ENCODE assay signal across 16 cellular contexts in genomic region chr9:133420392-133420827, GRCh38. TPM values are rescaled to one million over a fixed set of nuclear protein-coding genes. Genes with fewer than 3 reads are reported as not detected.
DNase-seq lines count a peak whose midpoint lies in the region; ATAC-seq and TF ChIP-seq lines count a peak whose summit lies in the region.
"Had no signal": no experiment of that assay in that cellular context is flagged by ENCODE, and none has a peak within 500 bp of the region (broad histone marks: within the 10 kb centered on the region; RNA-seq: fewer than 3 reads in every experiment).

No MANE protein-coding gene starts in this region.

- no peak for TF ChIP-seq CTCF in activated B cell treated with CpG ODN at 0.5 μM for 24 hours (IDR thresholded peaks at IDR 0.05)
- no peak for TF ChIP-seq CTCF in neural progenitor cell (IDR thresholded peaks at IDR 0.05)

- no peak overlapping the region for H3K27ac ChIP-seq in neural progenitor cell
- H3K27ac ChIP-seq: heart right ventricle, uterus had no signal

- CTCF ChIA-PET in activated B cell treated with CpG ODN at 0.5 μM for 24 hours (lab: Charles Lee), result interaction anchor here (0.9 kb wide), 1 partner anchor 8 kb away, joined by 3 read pairs; no protein-coding TSS in a partner anchor

- ATAC-seq in GM21529 (IDR thresholded peaks at IDR 0.05; ENCODE audit: unreplicated experiment), result peak; percentile 29
- peak; percentile 56 for ATAC-seq in activated B cell treated with CpG ODN at 0.5 μM for 24 hours (ENCODE audit: low read depth)
- no peak for ATAC-seq in HG02623 (IDR thresholded peaks at IDR 0.05; ENCODE audit: unreplicated experiment)
- ATAC-seq in HG03520 (IDR thresholded peaks at IDR 0.05; ENCODE audit: unreplicated experiment), result no peak
- ATAC-seq: heart right ventricle, Right ventricle myocardium inferior had no signal

- no peak overlapping the region for H3K4me3 ChIP-seq in neural progenitor cell
- H3K4me3 ChIP-seq: heart right ventricle, lung, uterus had no signal

- H3K4me2 ChIP-seq in neural progenitor cell, result no peak overlapping the region

- H3K36me3 Mint-ChIP-seq in T-helper 1 cell treated with Interleukin-12 subunit alpha and Interleukin-12 subunit beta and Interleukin-4 antibody, amounts not matched to agents 30 μg/mL and 1 μg/mL, for 36 hours (ENCODE audit: low read depth), result no peaks in the 10 kb centered on the region
- H3K36me3 Mint-ChIP-seq in activated B cell treated with CpG ODN at 0.5 μM for 24 hours (ENCODE audit: low read depth), result peaks cover 7% of the 10 kb centered on the region
- H3K36me3 Mint-ChIP-seq in neural progenitor cell, result no peaks in the 10 kb centered on the region

- POLR2A ChIA-PET in activated B cell treated with CpG ODN at 0.5 μM for 24 hours (lab: Charles Lee), result interaction anchor here (0.7 to 1.3 kb wide), 4 partner anchors 40 to 349 kb away, joined by 3 to 10 read pairs (median 4); partner anchors contain the start of genes CACFD1, MED22 and RPL7A

- no peaks in the 10 kb centered on the region for H3K36me3 ChIP-seq in neural progenitor cell
- H3K36me3 ChIP-seq: uterus had no signal

- H3K9ac ChIP-seq in neural progenitor cell, result no peak overlapping the region

- peaks cover 20% of the 10 kb centered on the region for H3F3A ChIP-seq in neural progenitor cell (ENCODE audit: low read depth)

- peaks cover 38% of the 10 kb centered on the region for H3K4me1 Mint-ChIP-seq in T-helper 1 cell treated with Interleukin-12 subunit alpha and Interleukin-12 subunit beta and Interleukin-4 antibody, amounts not matched to agents 30 μg/mL and 1 μg/mL, for 36 hours (ENCODE audit: low read depth)
- H3K4me1 Mint-ChIP-seq in activated B cell treated with CpG ODN at 0.5 μM for 24 hours, result peaks cover 58% of the 10 kb centered on the region
- peaks cover 32% of the 10 kb centered on the region for H3K4me1 Mint-ChIP-seq in neural progenitor cell

- H3K27ac Mint-ChIP-seq in T-helper 1 cell treated with Interleukin-12 subunit alpha and Interleukin-12 subunit beta and Interleukin-4 antibody, amounts not matched to agents 30 μg/mL and 1 μg/mL, for 36 hours, result peak overlapping the region; percentile 6
- H3K27ac Mint-ChIP-seq in activated B cell treated with CpG ODN at 0.5 μM for 24 hours (peak overlapping the region; percentile 84), neural progenitor cell (no peak overlapping the region)

- peaks cover 8% of the 10 kb centered on the region for H3K4me1 ChIP-seq in neural progenitor cell

- H3K9me3 ChIP-seq in neural progenitor cell (ENCODE audit: low read depth), result no peaks in the 10 kb centered on the region
- H3K9me3 ChIP-seq: heart right ventricle, uterus had no signal

- intact Hi-C loops in activated B cell treated with CpG ODN at 0.5 μM for 24 hours (cut with micrococcal nuclease), result loop anchor here (2.0 kb wide), 1 partner anchor 20 kb away; no protein-coding TSS in a partner anchor

- DNase-seq in T-helper 1 cell, result no peak
- no peak for DNase-seq in activated B cell treated with CpG ODN at 0.5 μM for 24 hours
- peak; percentile 39 for DNase-seq in neural progenitor cell (ENCODE audit: low spot score)
- DNase-seq in OCI-M2 (lab: John Stamatoyannopoulos, UW; ENCODE audit: unreplicated experiment), result no peak
- DNase-seq: activated CD4-positive, CD25-positive, alpha-beta regulatory T cell; activated naive CD4-positive, alpha-beta T cell; EL; heart right ventricle; NCI-H1694; uterus had no signal

- no peak overlapping the region for H3K4me3 Mint-ChIP-seq in T-helper 1 cell treated with Interleukin-12 subunit alpha and Interleukin-12 subunit beta and Interleukin-4 antibody, amounts not matched to agents 30 μg/mL and 1 μg/mL, for 36 hours
- H3K4me3 Mint-ChIP-seq in activated B cell treated with CpG ODN at 0.5 μM for 24 hours (peak overlapping the region; percentile 45), neural progenitor cell (peak overlapping the region; percentile 57)

- peaks cover 31% of the 10 kb centered on the region for H3K79me2 ChIP-seq in neural progenitor cell (ENCODE audit: low read depth)

- peaks cover 17% of the 10 kb centered on the region for H4K20me1 ChIP-seq in neural progenitor cell (ENCODE audit: low read depth)

- no peaks in the 10 kb centered on the region for H3K27me3 Mint-ChIP-seq in T-helper 1 cell treated with Interleukin-12 subunit alpha and Interleukin-12 subunit beta and Interleukin-4 antibody, amounts not matched to agents 30 μg/mL and 1 μg/mL, for 36 hours (ENCODE audit: low read depth)
- peaks cover 2% of the 10 kb centered on the region for H3K27me3 Mint-ChIP-seq in activated B cell treated with CpG ODN at 0.5 μM for 24 hours
- H3K27me3 Mint-ChIP-seq in neural progenitor cell (ENCODE audit: insufficient read depth, low read depth), result peaks cover 6% of the 10 kb centered on the region

- no peaks in the 10 kb centered on the region for H3K9me3 Mint-ChIP-seq in T-helper 1 cell treated with Interleukin-12 subunit alpha and Interleukin-12 subunit beta and Interleukin-4 antibody, amounts not matched to agents 30 μg/mL and 1 μg/mL, for 36 hours
- H3K9me3 Mint-ChIP-seq in activated B cell treated with CpG ODN at 0.5 μM for 24 hours (peaks cover 3% of the 10 kb centered on the region), neural progenitor cell (no peaks in the 10 kb centered on the region)

- no peak overlapping the region for H2AFZ ChIP-seq in neural progenitor cell (replicated peaks)

- H3K27me3 ChIP-seq in neural progenitor cell, result no peaks in the 10 kb centered on the region
- H3K27me3 ChIP-seq: uterus had no signal

RNA-seq across cellular contexts. Expression of gene ADAMTS13, which starts 1.8 kb away (rescaled TPM):
- total RNA-seq in activated B cell treated with CpG ODN at 0.5 μM for 24 hours (1.9 TPM in 2 replicates), neural progenitor cell (ENCODE audit: low replicate concordance) (2.4 and 6.1 TPM in 2 replicates)

RNA-seq across cellular contexts. Expression of gene REXO4, which starts 2.6 kb away (rescaled TPM):
- 31.6 and 33.3 TPM in 2 replicates for total RNA-seq in activated B cell treated with CpG ODN at 0.5 μM for 24 hours
- 17.9 and 24.9 TPM in 2 replicates for total RNA-seq in neural progenitor cell (ENCODE audit: low replicate concordance)

RNA-seq across cellular contexts. Expression of gene CACFD1, which starts 39.4 kb away (rescaled TPM):
- total RNA-seq in activated B cell treated with CpG ODN at 0.5 μM for 24 hours (13.8 and 15.0 TPM in 2 replicates), neural progenitor cell (ENCODE audit: low replicate concordance) (15.7 and 29.3 TPM in 2 replicates)

RNA-seq across cellular contexts. Expression of gene STKLD1, which starts 44.2 kb away (rescaled TPM):
- 0.37 and 0.44 TPM in 2 replicates for total RNA-seq in activated B cell treated with CpG ODN at 0.5 μM for 24 hours
- 0.58 and 0.65 TPM in 2 replicates for total RNA-seq in neural progenitor cell (ENCODE audit: low replicate concordance)

RNA-seq across cellular contexts. Expression of gene SURF4, which starts 44.5 kb away (rescaled TPM):
- total RNA-seq in activated B cell treated with CpG ODN at 0.5 μM for 24 hours (57.0 and 58.2 TPM in 2 replicates), neural progenitor cell (ENCODE audit: low replicate concordance) (102 and 155 TPM in 2 replicates)

Comparison
In these comparisons a context has a peak if more than half of its experiments do, and no peak if none do; other contexts are left out.
1. ATAC-seq: peak in GM21529 (single experiment) and activated B cell treated with CpG ODN at 0.5 μM for 24 hours (single experiment); none in HG02623 (single experiment) and HG03520 (single experiment).